Comparison of ENCODE assay signal across 20 cellular contexts in the genomic region with DNA sequence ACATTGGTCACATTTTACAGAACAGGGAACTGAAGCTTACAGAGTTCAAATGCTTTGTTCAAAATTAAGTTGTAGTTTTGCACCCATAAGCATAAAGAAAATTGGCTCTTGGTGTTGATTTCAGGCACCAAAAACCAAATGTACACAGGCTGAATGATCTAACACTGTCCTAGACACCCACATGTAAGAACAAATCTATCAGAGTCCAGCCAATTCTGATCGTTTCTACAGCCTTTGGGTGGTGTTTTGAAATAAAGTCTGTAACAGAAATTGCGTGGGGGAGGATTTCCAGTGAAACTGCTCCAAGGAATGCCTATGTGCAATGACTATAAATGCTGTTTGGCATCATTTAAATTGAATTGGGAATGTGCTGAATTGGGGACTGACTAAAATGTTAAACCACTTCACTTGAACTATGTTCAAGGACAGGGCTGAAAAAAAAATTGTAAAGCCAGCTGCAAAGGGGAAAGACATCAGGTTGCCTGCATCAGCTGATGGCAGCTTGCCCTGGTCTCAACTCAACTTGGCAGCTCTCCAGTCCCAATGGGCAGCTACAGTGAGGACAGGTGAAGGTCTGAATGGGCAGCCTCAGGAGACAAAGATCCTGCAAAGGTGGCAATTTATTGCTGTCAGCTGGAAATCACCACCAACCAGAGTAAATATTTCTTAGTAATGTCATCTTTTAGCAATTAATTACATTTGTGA.
DNase-seq lines count a peak whose midpoint lies in the region; ATAC-seq and TF ChIP-seq lines count a peak whose summit lies in the region.
"Had no signal": no experiment of that assay in that cellular context is flagged by ENCODE, and none has a peak within 500 bp of the region (broad histone marks: within the 10 kb centered on the region; RNA-seq: fewer than 3 reads in every experiment).

No MANE protein-coding gene starts in this region.

- intact Hi-C loops in left cardiac atrium (cut with DNase I) (no loop called here), heart right ventricle (cut with DNase I) (no loop called here)

- peaks cover 0 to 5% (median 0%) of the 10 kb centered on the region in 7 donors for H3K27me3 ChIP-seq in heart right ventricle
- H3K27me3 ChIP-seq: spleen, tibial nerve had no signal

- peaks cover 4% of the 10 kb centered on the region in 2 donors for H3K9me3 Mint-ChIP-seq in activated naive CD4-positive, alpha-beta T cell treated with anti-CD3 and anti-CD28 coated beads, Interleukin-2, amount 50 U/mL, for 72 hours

- DNase-seq in DMS79 (lab: John Stamatoyannopoulos, UW) (peak; percentile 58), NCI-H2029 (lab: John Stamatoyannopoulos, UW) (peak; percentile 89), SHP77 (lab: John Stamatoyannopoulos, UW) (peak; percentile 90 to 93), midbrain (lab: John Stamatoyannopoulos, UW) (peak; percentile 19), left cardiac atrium (no peak), heart right ventricle (no peak)
- no peak for DNase-seq in activated naive CD4-positive, alpha-beta T cell treated with anti-CD3 and anti-CD28 coated beads, Interleukin-2, amount 50 U/mL, for 72 hours (ENCODE audit: low spot score in 2 of 2)
- DNase-seq: activated CD4-positive, alpha-beta T cell treated with anti-CD3 and anti-CD28 coated beads, Interleukin-2, amount 10 ng/mL, durations not matched to agents 7 days and 5 days; activated naive CD4-positive, alpha-beta T cell treated with Interleukin-2 at 50 U/mL for 16 hours; Calu3; cortex of kidney; foreskin fibroblast; H7; left ventricle myocardium superior; naive B cell; NCI-H82; spleen had no signal

- H3K9me3 ChIP-seq in heart right ventricle, result no peaks in the 10 kb centered on the region
- H3K9me3 ChIP-seq: spleen, tibial nerve had no signal

- no peak overlapping the region for H3K4me3 ChIP-seq in heart right ventricle
- H3K4me3 ChIP-seq: K562, spleen, tibial nerve had no signal

- 30 to 53% methylated on average over 2 of the region's 2 CpGs for WGBS in heart right ventricle, 2 donors

- H3K4me1 ChIP-seq in heart right ventricle, result no peaks in the 10 kb centered on the region
- H3K4me1 ChIP-seq: tibial nerve had no signal

- H3K27ac Mint-ChIP-seq in activated naive CD4-positive, alpha-beta T cell treated with anti-CD3 and anti-CD28 coated beads, Interleukin-2, amount 50 U/mL, for 72 hours, result no peak overlapping the region
- H3K27ac Mint-ChIP-seq: activated CD4-positive, alpha-beta T cell treated with anti-CD3 and anti-CD28 coated beads, Interleukin-2, amount 10 ng/mL, durations not matched to agents 7 days and 5 days had no signal

- no peak for TF ChIP-seq CTCF in heart right ventricle (IDR thresholded peaks at IDR 0.05)

- ATAC-seq in activated naive CD4-positive, alpha-beta T cell treated with anti-CD3 and anti-CD28 coated beads, Interleukin-2, amount 50 U/mL, for 72 hours, result no peak
- ATAC-seq in left cardiac atrium, result no peak
- ATAC-seq in GM21381 (IDR thresholded peaks at IDR 0.05; ENCODE audit: unreplicated experiment), result no peak
- no peak for ATAC-seq in heart right ventricle
- ATAC-seq: K562, left ventricle myocardium superior had no signal

- no peaks in the 10 kb centered on the region for H3K36me3 ChIP-seq in heart right ventricle
- H3K36me3 ChIP-seq: spleen, tibial nerve had no signal

- H3K27ac ChIP-seq in heart right ventricle, result no peak overlapping the region
- H3K27ac ChIP-seq: spleen, tibial nerve had no signal

- H3K36me3 Mint-ChIP-seq in activated naive CD4-positive, alpha-beta T cell treated with anti-CD3 and anti-CD28 coated beads, Interleukin-2, amount 50 U/mL, for 72 hours, result peaks cover 0 to 4% of the 10 kb centered on the region in 2 donors
- H3K36me3 Mint-ChIP-seq: naive B cell had no signal

Comparison
In these comparisons a context has a peak if more than half of its experiments do, and no peak if none do; other contexts are left out.
1. DNase-seq: peak in DMS79 (single experiment), NCI-H2029 (single experiment), SHP77 (2 of 2) and midbrain (single experiment); none in activated naive CD4-positive, alpha-beta T cell treated with anti-CD3 and anti-CD28 coated beads, Interleukin-2, amount 50 U/mL, for 72 hours (0 of 2), left cardiac atrium (single experiment) and heart right ventricle (0 of 2).